Comparison of ENCODE assay signal across 24 cellular contexts in the genomic region with DNA sequence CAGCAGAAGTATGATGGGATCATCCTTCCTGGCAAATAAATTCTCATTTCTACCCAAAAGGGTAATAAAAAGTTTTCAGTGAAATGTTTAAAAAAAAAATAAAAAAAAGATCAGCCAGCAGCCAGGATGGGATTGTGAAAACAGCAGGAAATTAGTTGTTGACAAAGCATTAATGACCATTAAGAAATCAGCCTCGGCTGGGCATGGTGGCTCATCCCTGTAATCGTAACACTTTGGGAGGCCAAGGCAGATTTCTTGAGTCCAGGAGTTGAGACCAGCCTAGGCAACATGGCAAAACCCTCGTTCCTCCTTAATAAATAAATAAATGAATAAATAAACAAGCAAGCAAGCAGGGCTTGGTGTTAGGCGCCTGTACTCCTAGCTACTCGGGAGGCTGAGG.
"Had no signal": no experiment of that assay in that cellular context is flagged by ENCODE, and none has a peak within 500 bp of the region (broad histone marks: within the 10 kb centered on the region; RNA-seq: fewer than 3 reads in every experiment).

No MANE protein-coding gene starts in this region.

- ATAC-seq: foreskin keratinocyte; left cardiac atrium; mucosa of descending colon; natural killer cell; stimulated activated naive B cell treated with anti-CD40 and anti-IgM and Interleukin-4, amounts not matched to agents 10 μg/mL and 1 μg/mL and 100 μg/mL, for 72 hours; stimulated activated naive CD8-positive, alpha-beta T cell treated with anti-CD3 and anti-CD28 coated beads, Interleukin-15, amount 100 ng/mL, for 72 hours had no signal

- H3K4me1 Mint-ChIP-seq: neural progenitor cell had no signal

- DNase-seq: colonic mucosa; dermis blood vessel endothelial cell; esophagus squamous epithelium; foreskin keratinocyte; immature natural killer cell; left cardiac atrium; mammary epithelial cell; mucosa of descending colon; natural killer cell; occipital lobe; psoas muscle; retina; right lobe of liver; spleen; stimulated activated CD4-positive, alpha-beta T cell treated with anti-CD3 and anti-CD28 coated beads, Interleukin-15, amount 100 ng/mL, for 24 hours; stimulated activated CD4-positive, alpha-beta T cell treated with anti-CD3 and anti-CD28 coated beads, Interleukin-1b, Interleukin-23, amount 100 ng/mL, for 48 hours; stimulated activated CD4-positive, alpha-beta T cell treated with anti-CD3 and anti-CD28 coated beads, Interleukin-4, amount 100 ng/mL, for 4 hours; stimulated activated naive B cell treated with anti-CD40 and anti-IgM and Interleukin-4, amounts not matched to agents 10 μg/mL and 1 μg/mL and 100 μg/mL, for 72 hours; stimulated activated naive CD8-positive, alpha-beta T cell treated with anti-CD3 and anti-CD28 coated beads, Interleukin-15, amount 100 ng/mL, for 72 hours; substantia nigra; transverse colon had no signal

- H3K4me3 ChIP-seq: colonic mucosa, esophagus squamous epithelium, mucosa of descending colon, neural progenitor cell, psoas muscle, right lobe of liver, spleen, thoracic aorta, transverse colon had no signal

- H3K9me3 Mint-ChIP-seq: immature natural killer cell; natural killer cell; neural progenitor cell; stimulated activated naive B cell treated with anti-CD40 and anti-IgM and Interleukin-4, amounts not matched to agents 10 μg/mL and 1 μg/mL and 100 μg/mL, for 72 hours; stimulated activated naive CD8-positive, alpha-beta T cell treated with anti-CD3 and anti-CD28 coated beads, Interleukin-15, amount 100 ng/mL, for 72 hours had no signal

- H3K4me2 ChIP-seq: neural progenitor cell had no signal

- H3K4me3 Mint-ChIP-seq: immature natural killer cell; natural killer cell; neural progenitor cell; stimulated activated naive B cell treated with anti-CD40 and anti-IgM and Interleukin-4, amounts not matched to agents 10 μg/mL and 1 μg/mL and 100 μg/mL, for 72 hours; stimulated activated naive CD8-positive, alpha-beta T cell treated with anti-CD3 and anti-CD28 coated beads, Interleukin-15, amount 100 ng/mL, for 72 hours had no signal

- H3K9ac ChIP-seq: neural progenitor cell, parathyroid adenoma had no signal

- H3K79me2 ChIP-seq: parathyroid adenoma had no signal

- H3K27ac Mint-ChIP-seq: natural killer cell, neural progenitor cell had no signal

- H3K27ac ChIP-seq: colonic mucosa, esophagus squamous epithelium, foreskin keratinocyte, neural progenitor cell, parathyroid adenoma, psoas muscle, right lobe of liver, thoracic aorta, transverse colon had no signal

- H3K27me3 ChIP-seq: colonic mucosa, esophagus squamous epithelium, foreskin keratinocyte, neural progenitor cell, right lobe of liver, spleen, transverse colon had no signal

- H3K36me3 ChIP-seq: colonic mucosa, neural progenitor cell, transverse colon had no signal

- H3K36me3 Mint-ChIP-seq: natural killer cell had no signal

- H3K4me1 ChIP-seq: colonic mucosa, foreskin keratinocyte, neural progenitor cell, parathyroid adenoma, transverse colon had no signal

- H3K27me3 Mint-ChIP-seq: stimulated activated naive B cell treated with anti-CD40 and anti-IgM and Interleukin-4, amounts not matched to agents 10 μg/mL and 1 μg/mL and 100 μg/mL, for 72 hours; stimulated activated naive CD8-positive, alpha-beta T cell treated with anti-CD3 and anti-CD28 coated beads, Interleukin-15, amount 100 ng/mL, for 72 hours had no signal
